In genomic region chr14:59188461-59189280, GRCh38 we compare ENCODE assay signal across 8 cellular contexts. TPM values are rescaled to one million over a fixed set of nuclear protein-coding genes. Genes with fewer than 3 reads are reported as not detected.
DNase-seq lines count a peak whose midpoint lies in the region; ATAC-seq, FAIRE-seq and TF ChIP-seq lines count a peak whose summit lies in the region.

TSS of gene DAAM1 (plus strand) at chr14:59188667. CDS start at chr14:59263478, 74,811 bp downstream.

- peaks cover 42% of the 10 kb centered on the region for H3K79me2 ChIP-seq in OCI-LY3 (ENCODE audit: low read length)

- H3K36me3 ChIP-seq in OCI-LY3 (replicated peaks; ENCODE audit: low read depth, low read length) (no peaks in the 10 kb centered on the region), mucosa of descending colon (ENCODE audit: low read depth) (no peaks in the 10 kb centered on the region)

- peak within 1 kb of the TSS; percentile 68 for H3K27ac ChIP-seq in OCI-LY3 (ENCODE audit: low read length)

- peak; percentile 89 for ATAC-seq in GM21515 (IDR thresholded peaks at IDR 0.05; ENCODE audit: unreplicated experiment)
- ATAC-seq in mucosa of descending colon, result peak; percentile 96

- H3K4me3 ChIP-seq in OCI-LY3 (ENCODE audit: low read length) (peak within 1 kb of the TSS; percentile 85), mucosa of descending colon (peak within 1 kb of the TSS; percentile 64)

- peak within 1 kb of the TSS; percentile 80 for H3K4me2 ChIP-seq in OCI-LY3 (ENCODE audit: low read length)

- H3K4me1 ChIP-seq in OCI-LY3 (ENCODE audit: low read length) (peaks cover 27% of the 10 kb centered on the region), mucosa of descending colon (ENCODE audit: low read depth) (peaks cover 4% of the 10 kb centered on the region)

- no peaks in the 10 kb centered on the region for H3K9me3 ChIP-seq in OCI-LY3 (ENCODE audit: insufficient read depth, low read length)
- H3K9me3 ChIP-seq in mucosa of descending colon, result no peaks in the 10 kb centered on the region

- H3K9ac ChIP-seq in OCI-LY3 (ENCODE audit: low read length), result peak within 1 kb of the TSS; percentile 79

- H2AFZ ChIP-seq in OCI-LY3 (ENCODE audit: low read depth, low read length), result peak within 1 kb of the TSS; percentile 59

- DNase-seq in D721Med (ENCODE audit: insufficient read length, low spot score) (peak; percentile 56), HuH-7 (ENCODE audit: low spot score) (peak; percentile 95), activated T-cell treated with anti-CD3 and anti-CD28 coated beads for 24 hours (ENCODE audit: low read depth) (peak; percentile 93), epidermal melanocyte (ENCODE audit: insufficient read length, low spot score) (peak; percentile 92), mucosa of descending colon (peak; percentile 96 to 99 (median 97))
- DNase-seq in stimulated activated CD8-positive, alpha-beta memory T cell treated with anti-CD3 and anti-CD28 coated beads, Interleukin-4, amount 100 ng/mL, for 24 hours (ENCODE audit: low read depth), result peak; percentile 93

- no peak for FAIRE-seq in D721Med (lab: Jason Lieb, UNC)

- no peak for TF ChIP-seq CTCF in D721Med (IDR thresholded peaks at IDR 0.05; ENCODE audit: insufficient read depth, missing control alignments)
- no peak for TF ChIP-seq CTCF in OCI-LY3 (IDR thresholded peaks at IDR 0.05; ENCODE audit: low read depth, low read length)
- peak; percentile 11 for TF ChIP-seq CTCF in mucosa of descending colon (IDR thresholded peaks at IDR 0.05)

- peaks cover 23% of the 10 kb centered on the region for H3K27me3 ChIP-seq in OCI-LY3 (ENCODE audit: low read depth, low read length)

- peaks cover 4% of the 10 kb centered on the region; the same call in 1 of the 2 replicates for H4K20me1 ChIP-seq in OCI-LY3 (ENCODE audit: insufficient read depth, low read length)

- intact Hi-C loops in mucosa of descending colon (cut with DNase I, micrococcal nuclease), result no loop called here

RNA-seq across cellular contexts. Expression of gene DAAM1, which starts in this region (rescaled TPM):
- total RNA-seq in mucosa of descending colon, result 10 to 100 TPM; 41.0 to 85.4 (median 49.6) TPM

Comparison
In these comparisons a context has a peak if more than half of its experiments do, and no peak if none do; other contexts are left out.
1. Peak in every context shown above with its lines: DNase-seq, ATAC-seq, H3K4me3 ChIP-seq and H3K27ac ChIP-seq.